In the genomic region with DNA sequence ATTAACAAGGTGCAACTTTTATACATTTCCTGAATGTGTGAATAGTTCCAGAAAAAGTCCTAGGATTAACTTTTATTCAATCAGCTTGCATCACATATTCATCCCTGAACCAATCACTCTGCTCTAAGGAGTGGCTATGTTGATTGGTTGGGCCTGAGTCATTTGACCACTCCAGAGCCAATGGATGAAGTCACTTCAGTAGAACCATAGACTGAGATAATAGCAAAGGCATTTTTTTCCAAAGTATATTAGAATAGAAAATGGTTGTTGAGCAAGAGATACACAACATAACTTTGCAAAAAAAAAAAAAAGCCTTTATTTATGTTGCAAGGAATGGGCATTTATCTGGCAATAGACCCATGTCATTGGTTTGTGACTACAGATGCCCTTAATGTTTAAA, we compare ENCODE assay signal across 2 cellular contexts.
TF ChIP-seq lines count a peak whose summit lies in the region.

No MANE protein-coding gene starts in this region.

TF ChIP-seq in IMR-90, 13 proteins besides CTCF, POLR2A, EP300 and RAD21:
- TF ChIP-seq, protein P1, sequence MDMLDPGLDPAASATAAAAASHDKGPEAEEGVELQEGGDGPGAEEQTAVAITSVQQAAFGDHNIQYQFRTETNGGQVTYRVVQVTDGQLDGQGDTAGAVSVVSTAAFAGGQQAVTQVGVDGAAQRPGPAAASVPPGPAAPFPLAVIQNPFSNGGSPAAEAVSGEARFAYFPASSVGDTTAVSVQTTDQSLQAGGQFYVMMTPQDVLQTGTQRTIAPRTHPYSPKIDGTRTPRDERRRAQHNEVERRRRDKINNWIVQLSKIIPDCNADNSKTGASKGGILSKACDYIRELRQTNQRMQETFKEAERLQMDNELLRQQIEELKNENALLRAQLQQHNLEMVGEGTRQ (IDR thresholded peaks at IDR 0.05; ENCODE audit: low read depth, low read length) = no peak
- TF ChIP-seq NFE2L2 (IDR thresholded peaks at IDR 0.05; ENCODE audit: low read depth, low read length) (no peak), FOS (IDR thresholded peaks at IDR 0.05; ENCODE audit: low read depth, low read length) (no peak), CEBPB (IDR thresholded peaks at IDR 0.05; ENCODE audit: low read depth, low read length) (no peak), SMC3 (IDR thresholded peaks at IDR 0.05; ENCODE audit: low read depth, low read length) (no peak)

TF ChIP-seq in neural cell, 6 proteins besides CTCF, POLR2A, EP300 and RAD21:
- TF ChIP-seq MXI1 (conservative IDR thresholded peaks at IDR 0.05; ENCODE audit: poor library complexity, severe bottlenecking) (no peak), POLR2AphosphoS5 (IDR thresholded peaks at IDR 0.05) (no peak), SMC3 (conservative IDR thresholded peaks at IDR 0.05; ENCODE audit: poor library complexity) (no peak), EZH2 (IDR thresholded peaks at IDR 0.05; ENCODE audit: borderline replicate concordance, insufficient read depth, low read length, poor library complexity, severe bottlenecking) (no peak), TAF1 (IDR thresholded peaks at IDR 0.05; ENCODE audit: low read depth) (no peak), REST (IDR thresholded peaks at IDR 0.05; ENCODE audit: borderline replicate concordance) (no peak)
